In genomic region chr20:62476074-62476838, GRCh38 we compare ENCODE assay signal across 1 cellular context.
A peak's percentile ranks its signal among the peaks of the same experiment; 100 is the strongest.
TF ChIP-seq lines count a peak whose summit lies in the region.

No MANE protein-coding gene starts in this region.

TF ChIP-seq in K562, 482 proteins besides CTCF, POLR2A, EP300 and RAD21 (continued from another document and continues in another):
- TF ChIP-seq, protein P1, sequence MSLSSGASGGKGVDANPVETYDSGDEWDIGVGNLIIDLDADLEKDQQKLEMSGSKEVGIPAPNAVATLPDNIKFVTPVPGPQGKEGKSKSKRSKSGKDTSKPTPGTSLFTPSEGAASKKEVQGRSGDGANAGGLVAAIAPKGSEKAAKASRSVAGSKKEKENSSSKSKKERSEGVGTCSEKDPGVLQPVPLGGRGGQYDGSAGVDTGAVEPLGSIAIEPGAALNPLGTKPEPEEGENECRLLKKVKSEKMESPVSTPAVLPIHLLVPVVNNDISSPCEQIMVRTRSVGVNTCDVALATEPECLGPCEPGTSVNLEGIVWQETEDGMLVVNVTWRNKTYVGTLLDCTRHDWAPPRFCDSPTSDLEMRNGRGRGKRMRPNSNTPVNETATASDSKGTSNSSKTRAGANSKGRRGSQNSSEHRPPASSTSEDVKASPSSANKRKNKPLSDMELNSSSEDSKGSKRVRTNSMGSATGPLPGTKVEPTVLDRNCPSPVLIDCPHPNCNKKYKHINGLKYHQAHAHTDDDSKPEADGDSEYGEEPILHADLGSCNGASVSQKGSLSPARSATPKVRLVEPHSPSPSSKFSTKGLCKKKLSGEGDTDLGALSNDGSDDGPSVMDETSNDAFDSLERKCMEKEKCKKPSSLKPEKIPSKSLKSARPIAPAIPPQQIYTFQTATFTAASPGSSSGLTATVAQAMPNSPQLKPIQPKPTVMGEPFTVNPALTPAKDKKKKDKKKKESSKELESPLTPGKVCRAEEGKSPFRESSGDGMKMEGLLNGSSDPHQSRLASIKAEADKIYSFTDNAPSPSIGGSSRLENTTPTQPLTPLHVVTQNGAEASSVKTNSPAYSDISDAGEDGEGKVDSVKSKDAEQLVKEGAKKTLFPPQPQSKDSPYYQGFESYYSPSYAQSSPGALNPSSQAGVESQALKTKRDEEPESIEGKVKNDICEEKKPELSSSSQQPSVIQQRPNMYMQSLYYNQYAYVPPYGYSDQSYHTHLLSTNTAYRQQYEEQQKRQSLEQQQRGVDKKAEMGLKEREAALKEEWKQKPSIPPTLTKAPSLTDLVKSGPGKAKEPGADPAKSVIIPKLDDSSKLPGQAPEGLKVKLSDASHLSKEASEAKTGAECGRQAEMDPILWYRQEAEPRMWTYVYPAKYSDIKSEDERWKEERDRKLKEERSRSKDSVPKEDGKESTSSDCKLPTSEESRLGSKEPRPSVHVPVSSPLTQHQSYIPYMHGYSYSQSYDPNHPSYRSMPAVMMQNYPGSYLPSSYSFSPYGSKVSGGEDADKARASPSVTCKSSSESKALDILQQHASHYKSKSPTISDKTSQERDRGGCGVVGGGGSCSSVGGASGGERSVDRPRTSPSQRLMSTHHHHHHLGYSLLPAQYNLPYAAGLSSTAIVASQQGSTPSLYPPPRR (CRISPR knock-in tag; IDR thresholded peaks at IDR 0.05; ENCODE audit: borderline replicate concordance), result 0 out of 2 replicates have a peak, but pooled peaks have one; percentile 33
- TF ChIP-seq MXI1 (IDR thresholded peaks at IDR 0.05; ENCODE audit: low read depth, low read length) (no peak), STAT5B (CRISPR knock-in tag; IDR thresholded peaks at IDR 0.05) (no peak), TAF1 (IDR thresholded peaks at IDR 0.05; ENCODE audit: control insufficient read depth, extremely low read depth, insufficient read depth, low read length, severe bottlenecking) (no peak), POLR2G (IDR thresholded peaks at IDR 0.05; ENCODE audit: low read depth, low read length) (peak; percentile 76), PHB (CRISPR knock-in tag; IDR thresholded peaks at IDR 0.05) (no peak), TAF9B (IDR thresholded peaks at IDR 0.05; ENCODE audit: partially characterized antibody) (no peak), ZNF511 (CRISPR knock-in tag; IDR thresholded peaks at IDR 0.05) (peak; percentile 98), ZNF778 (CRISPR knock-in tag; IDR thresholded peaks at IDR 0.05) (no peak), MTF1 (CRISPR knock-in tag; IDR thresholded peaks at IDR 0.05; ENCODE audit: borderline replicate concordance) (no peak), MAFG (tag; conservative IDR thresholded peaks at IDR 0.05) (no peak), SRSF7 (optimal IDR thresholded peaks at IDR 0.05; ENCODE audit: low read depth, low read length) (no peak), FOXP4 (CRISPR knock-in tag; IDR thresholded peaks at IDR 0.05; ENCODE audit: borderline replicate concordance) (peak; percentile 87; the same call in 1 of the 2 replicates), PRPF4 (IDR thresholded peaks at IDR 0.05; ENCODE audit: insufficient read depth, low read depth, low read length, poor library complexity, severe bottlenecking) (peak; percentile 63), SMAD2 (IDR thresholded peaks at IDR 0.05; ENCODE audit: low read depth, low read length) (no peak), CBFB (CRISPR knock-in tag; IDR thresholded peaks at IDR 0.05) (no peak), ZHX1 (conservative IDR thresholded peaks at IDR 0.05; ENCODE audit: low read length) (no peak), ZNF449 (CRISPR knock-in tag; IDR thresholded peaks at IDR 0.05) (no peak), HDAC6 (IDR thresholded peaks at IDR 0.05; ENCODE audit: low read depth, low read length) (no peak), SMC3 (conservative IDR thresholded peaks at IDR 0.05; ENCODE audit: insufficient read depth, low read depth, low read length) (no peak), ATF2 (CRISPR knock-in tag; IDR thresholded peaks at IDR 0.05) (no peak), CEBPB (tag; IDR thresholded peaks at IDR 0.05) (no peak), ASH1L (IDR thresholded peaks at IDR 0.05; ENCODE audit: borderline replicate concordance, low read depth, partially characterized antibody) (no peak), ZNF584 (CRISPR knock-in tag; IDR thresholded peaks at IDR 0.05; ENCODE audit: low read depth) (no peak), ZBTB17 (CRISPR knock-in tag; IDR thresholded peaks at IDR 0.05) (no peak), ZBTB49 (CRISPR knock-in tag; IDR thresholded peaks at IDR 0.05; ENCODE audit: borderline replicate concordance) (peak; percentile 96), ZKSCAN8 (CRISPR knock-in tag; IDR thresholded peaks at IDR 0.05) (no peak), ZNF143 (CRISPR knock-in tag; IDR thresholded peaks at IDR 0.05) (peak; percentile 44; the same call in 1 of the 2 replicates), ZNF436 (CRISPR knock-in tag; IDR thresholded peaks at IDR 0.05) (no peak), NR2F6 (CRISPR knock-in tag; IDR thresholded peaks at IDR 0.05) (no peak)
- TF ChIP-seq, protein P2, sequence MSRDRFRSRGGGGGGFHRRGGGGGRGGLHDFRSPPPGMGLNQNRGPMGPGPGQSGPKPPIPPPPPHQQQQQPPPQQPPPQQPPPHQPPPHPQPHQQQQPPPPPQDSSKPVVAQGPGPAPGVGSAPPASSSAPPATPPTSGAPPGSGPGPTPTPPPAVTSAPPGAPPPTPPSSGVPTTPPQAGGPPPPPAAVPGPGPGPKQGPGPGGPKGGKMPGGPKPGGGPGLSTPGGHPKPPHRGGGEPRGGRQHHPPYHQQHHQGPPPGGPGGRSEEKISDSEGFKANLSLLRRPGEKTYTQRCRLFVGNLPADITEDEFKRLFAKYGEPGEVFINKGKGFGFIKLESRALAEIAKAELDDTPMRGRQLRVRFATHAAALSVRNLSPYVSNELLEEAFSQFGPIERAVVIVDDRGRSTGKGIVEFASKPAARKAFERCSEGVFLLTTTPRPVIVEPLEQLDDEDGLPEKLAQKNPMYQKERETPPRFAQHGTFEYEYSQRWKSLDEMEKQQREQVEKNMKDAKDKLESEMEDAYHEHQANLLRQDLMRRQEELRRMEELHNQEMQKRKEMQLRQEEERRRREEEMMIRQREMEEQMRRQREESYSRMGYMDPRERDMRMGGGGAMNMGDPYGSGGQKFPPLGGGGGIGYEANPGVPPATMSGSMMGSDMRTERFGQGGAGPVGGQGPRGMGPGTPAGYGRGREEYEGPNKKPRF (IDR thresholded peaks at IDR 0.05; ENCODE audit: low read depth, low read length), result no peak
- TF ChIP-seq, protein P3, sequence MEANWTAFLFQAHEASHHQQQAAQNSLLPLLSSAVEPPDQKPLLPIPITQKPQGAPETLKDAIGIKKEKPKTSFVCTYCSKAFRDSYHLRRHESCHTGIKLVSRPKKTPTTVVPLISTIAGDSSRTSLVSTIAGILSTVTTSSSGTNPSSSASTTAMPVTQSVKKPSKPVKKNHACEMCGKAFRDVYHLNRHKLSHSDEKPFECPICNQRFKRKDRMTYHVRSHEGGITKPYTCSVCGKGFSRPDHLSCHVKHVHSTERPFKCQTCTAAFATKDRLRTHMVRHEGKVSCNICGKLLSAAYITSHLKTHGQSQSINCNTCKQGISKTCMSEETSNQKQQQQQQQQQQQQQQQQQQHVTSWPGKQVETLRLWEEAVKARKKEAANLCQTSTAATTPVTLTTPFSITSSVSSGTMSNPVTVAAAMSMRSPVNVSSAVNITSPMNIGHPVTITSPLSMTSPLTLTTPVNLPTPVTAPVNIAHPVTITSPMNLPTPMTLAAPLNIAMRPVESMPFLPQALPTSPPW (CRISPR knock-in tag; IDR thresholded peaks at IDR 0.05), result peak; percentile 34; the same call in 1 of the 2 replicates
- TF ChIP-seq, protein P4, sequence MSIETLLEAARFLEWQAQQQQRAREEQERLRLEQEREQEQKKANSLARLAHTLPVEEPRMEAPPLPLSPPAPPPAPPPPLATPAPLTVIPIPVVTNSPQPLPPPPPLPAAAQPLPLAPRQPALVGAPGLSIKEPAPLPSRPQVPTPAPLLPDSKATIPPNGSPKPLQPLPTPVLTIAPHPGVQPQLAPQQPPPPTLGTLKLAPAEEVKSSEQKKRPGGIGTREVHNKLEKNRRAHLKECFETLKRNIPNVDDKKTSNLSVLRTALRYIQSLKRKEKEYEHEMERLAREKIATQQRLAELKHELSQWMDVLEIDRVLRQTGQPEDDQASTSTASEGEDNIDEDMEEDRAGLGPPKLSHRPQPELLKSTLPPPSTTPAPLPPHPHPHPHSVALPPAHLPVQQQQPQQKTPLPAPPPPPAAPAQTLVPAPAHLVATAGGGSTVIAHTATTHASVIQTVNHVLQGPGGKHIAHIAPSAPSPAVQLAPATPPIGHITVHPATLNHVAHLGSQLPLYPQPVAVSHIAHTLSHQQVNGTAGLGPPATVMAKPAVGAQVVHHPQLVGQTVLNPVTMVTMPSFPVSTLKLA (conservative IDR thresholded peaks at IDR 0.05), result no peak
- TF ChIP-seq, protein P5, sequence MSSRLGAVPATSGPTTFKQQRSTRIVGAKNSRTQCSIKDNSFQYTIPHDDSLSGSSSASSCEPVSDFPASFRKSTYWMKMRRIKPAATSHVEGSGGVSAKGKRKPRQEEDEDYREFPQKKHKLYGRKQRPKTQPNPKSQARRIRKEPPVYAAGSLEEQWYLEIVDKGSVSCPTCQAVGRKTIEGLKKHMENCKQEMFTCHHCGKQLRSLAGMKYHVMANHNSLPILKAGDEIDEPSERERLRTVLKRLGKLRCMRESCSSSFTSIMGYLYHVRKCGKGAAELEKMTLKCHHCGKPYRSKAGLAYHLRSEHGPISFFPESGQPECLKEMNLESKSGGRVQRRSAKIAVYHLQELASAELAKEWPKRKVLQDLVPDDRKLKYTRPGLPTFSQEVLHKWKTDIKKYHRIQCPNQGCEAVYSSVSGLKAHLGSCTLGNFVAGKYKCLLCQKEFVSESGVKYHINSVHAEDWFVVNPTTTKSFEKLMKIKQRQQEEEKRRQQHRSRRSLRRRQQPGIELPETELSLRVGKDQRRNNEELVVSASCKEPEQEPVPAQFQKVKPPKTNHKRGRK (tag; IDR thresholded peaks at IDR 0.05), result peak; percentile 94; the same call in 1 of the 2 replicates
